Comparison of ENCODE assay signal across 15 cellular contexts in genomic region chr6:87718662-87719433, GRCh38. TPM values are rescaled to one million over a fixed set of nuclear protein-coding genes. Genes with fewer than 3 reads are reported as not detected.
DNase-seq lines count a peak whose midpoint lies in the region; ATAC-seq, FAIRE-seq and TF ChIP-seq lines count a peak whose summit lies in the region.
"Had no signal": no experiment of that assay in that cellular context is flagged by ENCODE, and none has a peak within 500 bp of the region (broad histone marks: within the 10 kb centered on the region; RNA-seq: fewer than 3 reads in every experiment).

No MANE protein-coding gene starts in this region.

- H3K27ac Mint-ChIP-seq in activated T-helper 17 cell treated with anti-CD3 and anti-CD28 coated beads, Interleukin-2, amount 50 U/mL, for 72 hours, result peak overlapping the region; percentile 36
- H3K27ac Mint-ChIP-seq: activated T-helper 1 cell treated with anti-CD3 and anti-CD28 coated beads, Interleukin-12 subunit alpha, Interleukin-12 subunit beta, Interleukin-2, Interleukin-4 antibody, amounts not matched to agents 30 ng/mL and 10 ng/mL and 1 ng/mL, durations not matched to agents 14 hours and 24 hours and 36 hours had no signal

- no peaks in the 10 kb centered on the region for H4K20me1 ChIP-seq in keratinocyte (ENCODE audit: control insufficient read depth, extremely low read depth, insufficient read depth, low read length)

- H3K9me1 ChIP-seq in keratinocyte (ENCODE audit: control insufficient read depth, extremely low read depth, insufficient read depth, low read length), result no peaks in the 10 kb centered on the region

- no peak overlapping the region for H3K4me2 ChIP-seq in keratinocyte (ENCODE audit: control insufficient read depth, extremely low read depth, insufficient read depth, low read depth, low read length)

- H3K4me3 ChIP-seq in left ventricle myocardium inferior, result no peak overlapping the region
- no peak overlapping the region for H3K4me3 ChIP-seq in keratinocyte (ENCODE audit: control insufficient read depth in 2 of 3, extremely low read depth in 1 of 3, insufficient read depth in 2 of 3, low read depth in 1 of 3, low read length in 3 of 3)
- H3K4me3 ChIP-seq: heart right ventricle had no signal

- TF ChIP-seq CTCF in left ventricle myocardium inferior (IDR thresholded peaks at IDR 0.05; ENCODE audit: borderline replicate concordance) (no peak), keratinocyte (optimal IDR thresholded peaks at IDR 0.05 in 1 of 3, IDR thresholded peaks at IDR 0.05 in 1 of 3, conservative IDR thresholded peaks at IDR 0.05 in 1 of 3; ENCODE audit: extremely low read depth in 1 of 3, insufficient read depth in 2 of 3, low read length in 3 of 3) (no peak), GM13977 (IDR thresholded peaks at IDR 0.05; ENCODE audit: extremely low read depth, insufficient read depth, missing control alignments) (no peak)

- H3K79me2 ChIP-seq in keratinocyte (ENCODE audit: control insufficient read depth, insufficient read depth, low read length), result no peaks in the 10 kb centered on the region

- dilution Hi-C loops in keratinocyte (cut with MboI; ENCODE audit: extremely low pct_ligation_motif_present, low sequenced_read_pairs), result no loop called here

- no peak overlapping the region for H2AFZ ChIP-seq in keratinocyte (ENCODE audit: control insufficient read depth, low read length)

- no peak overlapping the region for H3K4me3 Mint-ChIP-seq in activated T-helper 17 cell treated with anti-CD3 and anti-CD28 coated beads, Interleukin-2, amount 50 U/mL, for 72 hours
- H3K4me3 Mint-ChIP-seq: activated T-helper 1 cell treated with anti-CD3 and anti-CD28 coated beads, Interleukin-12 subunit alpha, Interleukin-12 subunit beta, Interleukin-2, Interleukin-4 antibody, amounts not matched to agents 30 ng/mL and 10 ng/mL and 1 ng/mL, durations not matched to agents 14 hours and 24 hours and 36 hours; H9 had no signal

- no peaks in the 10 kb centered on the region for H3K27me3 Mint-ChIP-seq in activated T-helper 17 cell treated with anti-CD3 and anti-CD28 coated beads, Interleukin-2, amount 50 U/mL, for 72 hours

- FAIRE-seq in keratinocyte (lab: Jason Lieb, UNC), result peak; percentile 64
- FAIRE-seq: TTC549 had no signal

- H3K4me1 Mint-ChIP-seq in activated T-helper 17 cell treated with anti-CD3 and anti-CD28 coated beads, Interleukin-2, amount 50 U/mL, for 72 hours, result peaks cover 26% of the 10 kb centered on the region

- in situ Hi-C loops in GM13977 (cut with MboI; ENCODE audit: low pct_unique_long_range_greater_than_20kb, low sequenced_read_pairs, unreplicated experiment), result no loop called here

- H3K4me1 ChIP-seq in left ventricle myocardium inferior (peaks cover 22% of the 10 kb centered on the region), keratinocyte (ENCODE audit: control insufficient read depth, extremely low read depth, insufficient read depth, low read length) (peaks cover 41% of the 10 kb centered on the region)

- H3K36me3 Mint-ChIP-seq in activated T-helper 17 cell treated with anti-CD3 and anti-CD28 coated beads, Interleukin-2, amount 50 U/mL, for 72 hours (ENCODE audit: low read depth), result no peaks in the 10 kb centered on the region

- H3K27ac ChIP-seq in left ventricle myocardium inferior (replicated peaks) (peak overlapping the region; percentile 48), keratinocyte (ENCODE audit: control insufficient read depth, insufficient read depth, low read length) (peak overlapping the region; percentile 38)

- no peaks in the 10 kb centered on the region for H3K9me3 ChIP-seq in left ventricle myocardium inferior (replicated peaks)
- H3K9me3 ChIP-seq in keratinocyte (ENCODE audit: control insufficient read depth, low read depth, low read length), result no peaks in the 10 kb centered on the region
- H3K9me3 ChIP-seq: heart right ventricle had no signal

- H3K36me3 ChIP-seq in left ventricle myocardium inferior, result no peaks in the 10 kb centered on the region
- no peaks in the 10 kb centered on the region for H3K36me3 ChIP-seq in keratinocyte (ENCODE audit: control insufficient read depth in 2 of 2, extremely low read depth in 1 of 2, insufficient read depth in 2 of 2, low read length in 2 of 2)
- H3K36me3 ChIP-seq: heart right ventricle had no signal

- no peak for DNase-seq in left ventricle myocardium inferior
- no peak for DNase-seq in Right ventricle myocardium superior
- no peak for DNase-seq in keratinocyte (ENCODE audit: low read depth, low spot score)
- no peak for DNase-seq in NCI-H774 (lab: John Stamatoyannopoulos, UW)
- no peak for DNase-seq in amygdala (lab: John Stamatoyannopoulos, UW)
- DNase-seq in GM13977 (ENCODE audit: low spot score), result no peak
- DNase-seq: H9, heart right ventricle, NCI-H146, OCI-M1 had no signal

- ATAC-seq in Right ventricle myocardium superior (ENCODE audit: poor library complexity), result no peak
- ATAC-seq in activated T-helper 17 cell treated with anti-CD3 and anti-CD28 coated beads, Interleukin-2, amount 50 U/mL, for 72 hours (replicated peaks), result peak; percentile 56
- no peak for ATAC-seq in GM21528 (IDR thresholded peaks at IDR 0.05; ENCODE audit: low FRiP score, unreplicated experiment)
- ATAC-seq: heart right ventricle, sciatic nerve had no signal

- H3K27me3 ChIP-seq in left ventricle myocardium inferior (ENCODE audit: low read depth), result no peaks in the 10 kb centered on the region
- no peaks in the 10 kb centered on the region for H3K27me3 ChIP-seq in keratinocyte (ENCODE audit: control insufficient read depth, extremely low read depth, insufficient read depth, low read length)
- H3K27me3 ChIP-seq: heart right ventricle had no signal

- intact Hi-C loops in left ventricle myocardium inferior (cut with micrococcal nuclease), result no loop called here
- intact Hi-C loops in Right ventricle myocardium superior (cut with DNase I), result no loop called here

- no peaks in the 10 kb centered on the region for H3K9me3 Mint-ChIP-seq in activated T-helper 17 cell treated with anti-CD3 and anti-CD28 coated beads, Interleukin-2, amount 50 U/mL, for 72 hours
- H3K9me3 Mint-ChIP-seq: activated T-helper 1 cell treated with anti-CD3 and anti-CD28 coated beads, Interleukin-12 subunit alpha, Interleukin-12 subunit beta, Interleukin-2, Interleukin-4 antibody, amounts not matched to agents 30 ng/mL and 10 ng/mL and 1 ng/mL, durations not matched to agents 14 hours and 24 hours and 36 hours; H9 had no signal

- H3K9ac ChIP-seq in keratinocyte (ENCODE audit: control insufficient read depth, extremely low read depth, insufficient read depth, low read length), result no peak overlapping the region

RNA-seq across cellular contexts. Expression of gene AKIRIN2, which starts 16.8 kb away (rescaled TPM):
- 42.3 TPM for total RNA-seq in left ventricle myocardium inferior
- total RNA-seq in Right ventricle myocardium superior, result 38.9 TPM
- 10 to 100 TPM; 80.5 to 82.2 TPM for total RNA-seq in activated T-helper 17 cell treated with anti-CD3 and anti-CD28 coated beads, Interleukin-2, amount 50 U/mL, for 72 hours
- 12.8 to 25.0 TPM (median 24.6 TPM) in 3 replicates for polyA plus RNA-seq in keratinocyte
- 43.4 TPM for polyA plus RNA-seq in keratinocyte (2011; ENCODE audit: low read depth)
- 16.5 and 25.9 TPM in 2 replicates for polyA plus RNA-seq in keratinocyte (2011; cell fraction: cytosol; rRNA removed)
- 33.3 and 42.7 TPM in 2 replicates for polyA plus RNA-seq in keratinocyte (2011; cell fraction: nucleus; rRNA removed)
- 29.6 and 55.2 TPM in 2 replicates for polyA plus RNA-seq in keratinocyte (2012; ENCODE audit: low replicate concordance)
- 6.2 to 20.7 TPM (median 14.2 TPM) in 3 replicates for polyA minus RNA-seq in keratinocyte
- polyA minus RNA-seq in keratinocyte (2011; cell fraction: cytosol; rRNA and poly(A)+ RNA removed), result 21.9 TPM
- 12.5 and 18.5 TPM in 2 replicates for polyA minus RNA-seq in keratinocyte (2011; cell fraction: nucleus; rRNA and poly(A)+ RNA removed)
